ENCODE assay signal across 31 cellular contexts in genomic region chr4:85298037-85298436, GRCh38.
"Had no signal": no experiment of that assay in that cellular context is flagged by ENCODE, and none has a peak within 500 bp of the region (broad histone marks: within the 10 kb centered on the region; RNA-seq: fewer than 3 reads in every experiment).

No MANE protein-coding gene starts in this region.

- H3K4me1 ChIP-seq: body of pancreas, colonic mucosa, esophagus muscularis mucosa, foreskin keratinocyte, gastrocnemius medialis, heart right ventricle had no signal

- H3K27me3 Mint-ChIP-seq: activated B cell treated with CpG ODN at 0.5 μM for 24 hours; activated CD8-positive, alpha-beta T cell treated with anti-CD3 and anti-CD28 coated beads for 36 hours; activated T-helper 17 cell treated with anti-CD3 and anti-CD28 coated beads, Interleukin-2, amount 50 U/mL, for 72 hours; T-cell had no signal

- H3K27ac ChIP-seq: body of pancreas, cardiac muscle cell, colonic mucosa, esophagus muscularis mucosa, foreskin keratinocyte, gastrocnemius medialis, heart right ventricle, WERI-Rb-1 had no signal

- ATAC-seq: activated CD4-positive, CD25-positive, alpha-beta regulatory T cell treated with anti-CD3 and anti-CD28 coated beads, Interleukin-2, amount 50 U/mL, for 24 hours; activated CD8-positive, alpha-beta T cell treated with anti-CD3 and anti-CD28 coated beads for 36 hours; activated T-cell treated with anti-CD3 and anti-CD28 coated beads, Interleukin-2, amount 50 U/mL, for 4 hours; activated T-helper 17 cell treated with anti-CD3 and anti-CD28 coated beads, Interleukin-2, amount 50 U/mL, for 72 hours; body of pancreas; foreskin keratinocyte; gastrocnemius medialis; heart right ventricle; T-cell had no signal

- H3K9me3 ChIP-seq: body of pancreas, colonic mucosa, gastrocnemius medialis had no signal

- H3K36me3 Mint-ChIP-seq: activated naive CD8-positive, alpha-beta T cell; T-cell had no signal

- DNase-seq: activated B cell treated with CpG ODN at 0.5 μM for 24 hours; activated CD4-positive, alpha-beta T cell treated with anti-CD3 and anti-CD28 coated beads for 48 hours; activated CD4-positive, alpha-beta T cell treated with anti-CD3 and anti-CD28 coated beads, Interleukin-2, amount 50 U/mL, for 1 hour; activated CD4-positive, alpha-beta T cell treated with anti-CD3 and anti-CD28 coated beads, Interleukin-2, amount 50 U/mL, for 48 hours; activated CD8-positive, alpha-beta memory T cell treated with anti-CD3 and anti-CD28 coated beads for 24 hours; activated CD8-positive, alpha-beta T cell treated with anti-CD3 and anti-CD28 coated beads for 36 hours; activated effector memory CD4-positive, alpha-beta T cell treated with Interleukin-2 at 50 U/mL for 16 hours; activated gamma-delta T cell treated with Interleukin-2 at 50 U/mL for 16 hours; activated naive CD4-positive, alpha-beta T cell treated with anti-CD3 and anti-CD28 coated beads, Interleukin-2, amount 50 U/mL, for 16 hours; activated naive CD4-positive, alpha-beta T cell treated with Interleukin-2 at 50 U/mL for 16 hours; activated T-cell treated with anti-CD3 and anti-CD28 coated beads, Interleukin-2, amount 50 U/mL, for 4 hours; amniotic stem cell; aorta; body of pancreas; central memory CD4-positive, alpha-beta T cell; cerebellar nuclear complex; colonic mucosa; effector memory CD4-positive, alpha-beta T cell; endodermal cell; foreskin keratinocyte; gastrocnemius medialis; heart right ventricle; T-cell; T-helper 9 cell; WERI-Rb-1 had no signal

- H3K9me3 Mint-ChIP-seq: activated B cell treated with CpG ODN at 0.5 μM for 24 hours; endodermal cell; T-helper 1 cell treated with Interleukin-12 subunit alpha and Interleukin-12 subunit beta and Interleukin-4 antibody, amounts not matched to agents 30 μg/mL and 1 μg/mL, for 36 hours had no signal

- H3K4me3 ChIP-seq: body of pancreas, cardiac muscle cell, colonic mucosa, esophagus muscularis mucosa, gastrocnemius medialis, heart right ventricle had no signal

- H3K4me1 Mint-ChIP-seq: activated B cell treated with CpG ODN at 0.5 μM for 24 hours; activated T-helper 17 cell treated with anti-CD3 and anti-CD28 coated beads, Interleukin-2, amount 50 U/mL, for 72 hours; T-cell had no signal

- H3K27ac Mint-ChIP-seq: activated B cell treated with CpG ODN at 0.5 μM for 24 hours; activated CD8-positive, alpha-beta T cell treated with anti-CD3 and anti-CD28 coated beads for 36 hours; activated naive CD8-positive, alpha-beta T cell; activated T-helper 17 cell treated with anti-CD3 and anti-CD28 coated beads, Interleukin-2, amount 50 U/mL, for 72 hours; endodermal cell; T-cell; T-helper 1 cell treated with Interleukin-12 subunit alpha and Interleukin-12 subunit beta and Interleukin-4 antibody, amounts not matched to agents 30 μg/mL and 1 μg/mL, for 36 hours had no signal

- H3K27me3 ChIP-seq: body of pancreas, cardiac muscle cell, colonic mucosa, esophagus muscularis mucosa, foreskin keratinocyte, gastrocnemius medialis, heart right ventricle had no signal

- H3K36me3 ChIP-seq: cardiac muscle cell, colonic mucosa, esophagus muscularis mucosa, gastrocnemius medialis, heart right ventricle, WERI-Rb-1 had no signal

- H3K4me3 Mint-ChIP-seq: activated B cell treated with CpG ODN at 0.5 μM for 24 hours; activated CD8-positive, alpha-beta T cell treated with anti-CD3 and anti-CD28 coated beads for 36 hours; activated naive CD8-positive, alpha-beta T cell; activated T-cell treated with anti-CD3 and anti-CD28 coated beads, Interleukin-2, amount 50 U/mL, for 4 hours; activated T-helper 17 cell treated with anti-CD3 and anti-CD28 coated beads, Interleukin-2, amount 50 U/mL, for 72 hours; endodermal cell; T-cell; T-helper 1 cell treated with Interleukin-12 subunit alpha and Interleukin-12 subunit beta and Interleukin-4 antibody, amounts not matched to agents 30 μg/mL and 1 μg/mL, for 36 hours had no signal
